In genomic region chrX:17395154-17395553, GRCh38 we compare ENCODE assay signal across 28 cellular contexts. TPM values are rescaled to one million over a fixed set of nuclear protein-coding genes. Genes with fewer than 3 reads are reported as not detected.
"Had no signal": no experiment of that assay in that cellular context is flagged by ENCODE, and none has a peak within 500 bp of the region (broad histone marks: within the 10 kb centered on the region; RNA-seq: fewer than 3 reads in every experiment).

No MANE protein-coding gene starts in this region.

- H3K4me3 ChIP-seq: colonic mucosa, esophagus muscularis mucosa, gastroesophageal sphincter, heart left ventricle, hepatocyte, prostate gland, right atrium auricular region, smooth muscle cell, testis, tibial artery had no signal

- H3K27ac Mint-ChIP-seq: dendritic cell treated with granulocyte-macrophage colony-stimulating factor and Interleukin-4, amounts not matched to agents 40 ng/mL and 50 ng/mL, for 4 days; endodermal cell; naive thymus-derived CD8-positive, alpha-beta T cell; nephron progenitor cell; type B pancreatic cell had no signal

- H3K4me1 ChIP-seq: colonic mucosa, esophagus muscularis mucosa, gastroesophageal sphincter, heart left ventricle, prostate gland, right atrium auricular region, testis had no signal

- H3K4me3 Mint-ChIP-seq: central memory CD8-positive, alpha-beta T cell; dendritic cell treated with granulocyte-macrophage colony-stimulating factor and Interleukin-4, amounts not matched to agents 40 ng/mL and 50 ng/mL, for 4 days; endodermal cell; naive thymus-derived CD8-positive, alpha-beta T cell; nephron progenitor cell; type B pancreatic cell had no signal

- DNase-seq: colonic mucosa; effector CD8-positive, alpha-beta T cell; endodermal cell; heart left ventricle; kidney; mammary epithelial cell; naive thymus-derived CD8-positive, alpha-beta T cell; nephron progenitor cell; nucleus accumbens; stimulated activated CD4-positive, alpha-beta T cell treated with anti-CD3 and anti-CD28 coated beads, Interleukin-12 subunit alpha, Interleukin-12 subunit beta, amount 100 ng/mL, for 4 hours; stimulated activated CD4-positive, alpha-beta T cell treated with anti-CD3 and anti-CD28 coated beads, Interleukin-1b, Interleukin-23, amount 100 ng/mL, for 48 hours; stimulated activated CD4-positive, alpha-beta T cell treated with anti-CD3 and anti-CD28 coated beads, Interleukin-4, amount 100 ng/mL, for 1 hour; stimulated activated CD8-positive, alpha-beta memory T cell treated with anti-CD3 and anti-CD28 coated beads, Interleukin-4, amount 100 ng/mL, for 48 hours; stimulated activated naive CD8-positive, alpha-beta T cell treated with anti-CD3 and anti-CD28 coated beads, Interleukin-15, Interleukin-2, amounts not matched to agents 100 U/mL and 50 U/mL, for 24 hours; substantia nigra; testis; tibial artery had no signal

- H3K9me3 ChIP-seq: colonic mucosa, prostate gland, testis, tibial artery had no signal

- H3K27me3 ChIP-seq: colonic mucosa, esophagus muscularis mucosa, gastroesophageal sphincter, hepatocyte, right atrium auricular region, testis, tibial artery had no signal

- H3K4me1 Mint-ChIP-seq: central memory CD8-positive, alpha-beta T cell; endodermal cell; naive thymus-derived CD8-positive, alpha-beta T cell had no signal

- H3K27ac ChIP-seq: colonic mucosa, esophagus muscularis mucosa, gastroesophageal sphincter, heart left ventricle, hepatocyte, prostate gland, right atrium auricular region, testis, tibial artery had no signal

- H3K9me3 Mint-ChIP-seq: central memory CD8-positive, alpha-beta T cell; dendritic cell treated with granulocyte-macrophage colony-stimulating factor and Interleukin-4, amounts not matched to agents 40 ng/mL and 50 ng/mL, for 4 days had no signal

- H3K36me3 ChIP-seq: colonic mucosa, esophagus muscularis mucosa, gastroesophageal sphincter, heart left ventricle, prostate gland, right atrium auricular region, tibial artery had no signal

- H3K27me3 Mint-ChIP-seq: central memory CD8-positive, alpha-beta T cell; type B pancreatic cell had no signal

- ATAC-seq: gastroesophageal sphincter; heart left ventricle; left lobe of liver; naive thymus-derived CD8-positive, alpha-beta T cell; sciatic nerve; stimulated activated naive CD8-positive, alpha-beta T cell treated with anti-CD3 and anti-CD28 coated beads, Interleukin-15, Interleukin-2, amounts not matched to agents 100 U/mL and 50 U/mL, for 24 hours had no signal

RNA-seq across cellular contexts. Expression of gene NHS, which starts 20.2 kb away (rescaled TPM):
- total RNA-seq: naive thymus-derived CD8-positive, alpha-beta T cell had no signal
